Comparison of ENCODE assay signal across 7 cellular contexts in the genomic region with DNA sequence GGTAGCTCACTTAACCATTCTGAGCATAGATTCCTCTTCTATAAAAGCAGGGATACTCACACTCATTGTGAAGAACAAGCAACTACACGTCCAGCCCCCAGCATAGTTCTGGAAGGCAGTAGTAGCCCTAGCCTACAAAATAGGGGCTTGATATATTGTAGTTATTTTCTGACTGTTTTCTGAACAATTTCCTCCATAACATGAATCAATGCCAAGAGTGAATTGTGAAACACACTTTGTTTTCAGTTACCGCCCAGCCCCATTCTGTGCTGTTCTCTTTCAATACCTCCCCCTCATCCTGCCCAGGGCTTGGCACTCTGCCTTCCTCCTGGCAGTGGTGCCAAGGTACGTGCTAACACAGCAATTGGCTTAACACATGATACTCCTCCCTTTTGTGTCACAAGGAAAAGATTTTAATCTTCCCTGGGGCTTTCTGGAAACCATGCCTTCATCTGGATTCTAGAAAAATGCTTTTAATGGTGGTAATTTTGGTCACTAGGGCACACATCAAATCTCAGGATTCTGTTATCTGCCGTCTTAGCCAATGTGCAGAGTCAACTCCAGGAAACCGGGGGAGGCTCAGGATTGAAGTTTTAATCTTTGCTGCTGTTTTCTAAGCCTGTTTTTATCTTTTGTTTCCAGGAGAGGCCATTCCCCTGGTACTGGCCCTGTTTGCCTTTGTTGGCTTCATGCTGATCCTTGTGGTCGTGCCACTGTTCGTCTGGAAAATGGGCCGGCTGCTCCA. TPM values are rescaled to one million over a fixed set of nuclear protein-coding genes. Genes with fewer than 3 reads are reported as not detected.
DNase-seq lines count a peak whose midpoint lies in the region; ATAC-seq lines count a peak whose summit lies in the region.

No MANE protein-coding gene starts in this region.

- no peak overlapping the region for H2AK5ac ChIP-seq in neuronal stem cell (ENCODE audit: low read depth, low read length)

- H3K79me1 ChIP-seq in neuronal stem cell (ENCODE audit: low read depth, low read length): no peaks in the 10 kb centered on the region

- H3K23ac ChIP-seq in neuronal stem cell (ENCODE audit: low read depth, low read length, poor library complexity): no peak overlapping the region

- H2BK5ac ChIP-seq in neuronal stem cell (ENCODE audit: low read length): no peak overlapping the region

- H3K4ac ChIP-seq in neuronal stem cell (ENCODE audit: low read length): no peak overlapping the region

- ATAC-seq in T-helper 17 cell (no peak), HG02642 (IDR thresholded peaks at IDR 0.05; ENCODE audit: poor library complexity, unreplicated experiment) (no peak)

- no peak overlapping the region for H3K18ac ChIP-seq in neuronal stem cell (ENCODE audit: low read length)

- H3K9me3 ChIP-seq in T-helper 17 cell (ENCODE audit: control insufficient read depth, low read length, poor library complexity, severe bottlenecking) (no peaks in the 10 kb centered on the region), neuronal stem cell (replicated peaks in 1 of 2; ENCODE audit: control insufficient read depth in 2 of 2, insufficient read depth in 1 of 2, low read depth in 1 of 2, low read length in 2 of 2) (no peaks in the 10 kb centered on the region)

- no peak overlapping the region for H2AFZ ChIP-seq in neuronal stem cell (ENCODE audit: low read length)

- WGBS in neuronal stem cell (ENCODE audit: extremely low coverage in 2 of 2, insufficient read length in 2 of 2, insufficient replicate concordance in 1 of 2), 2 donors: no CpG with 5 or more reads among the region's 8 CpGs

- no peak overlapping the region for H2BK12ac ChIP-seq in neuronal stem cell (ENCODE audit: low read length)

- H3K27me3 ChIP-seq in neuronal stem cell (ENCODE audit: control insufficient read depth in 3 of 3, insufficient read depth in 3 of 3, low read depth in 1 of 3, low read length in 3 of 3): no peaks in the 10 kb centered on the region

- H3K36me3 ChIP-seq in neuronal stem cell (replicated peaks in 1 of 2; ENCODE audit: control insufficient read depth in 2 of 2, insufficient read depth in 2 of 2, low read length in 2 of 2): no peaks in the 10 kb centered on the region

- no peak overlapping the region for H3K9ac ChIP-seq in neuronal stem cell (ENCODE audit: low read depth, low read length, poor library complexity)

- H3K27me3 Mint-ChIP-seq in T-helper 17 cell: no peaks in the 10 kb centered on the region

- peaks cover 9% of the 10 kb centered on the region for H3K4me1 Mint-ChIP-seq in T-helper 17 cell

- no peaks in the 10 kb centered on the region for H3K36me3 Mint-ChIP-seq in T-helper 17 cell (ENCODE audit: low read depth)

- peak overlapping the region; percentile 68 for H3K27ac Mint-ChIP-seq in T-helper 17 cell

- no peaks in the 10 kb centered on the region for H3K4me1 ChIP-seq in neuronal stem cell (ENCODE audit: control insufficient read depth in 2 of 2, insufficient read depth in 1 of 2, low read depth in 1 of 2, low read length in 2 of 2)

- H3K27ac ChIP-seq in skin epidermis (peak overlapping the region in 20 of 21 experiments; percentile 54 to 94 (median 84)), neuronal stem cell (replicated peaks; ENCODE audit: low read length) (no peak overlapping the region)

- no peak overlapping the region for H2BK120ac ChIP-seq in neuronal stem cell (ENCODE audit: low read depth, low read length)

- DNase-seq in HT1080 (ENCODE audit: low read depth): peak; percentile 81
- no peak for DNase-seq in T-helper 17 cell
- DNase-seq in glomerular endothelial cell (ENCODE audit: extremely low read depth, low read depth, low spot score): peak; percentile 85
- DNase-seq in neuronal stem cell (ENCODE audit: low spot score): no peak
- no peak for DNase-seq in central memory CD4-positive, alpha-beta T cell

- H3K4me3 ChIP-seq in skin epidermis: peak overlapping the region in 1 of 7 experiments; percentile 1
- no peak overlapping the region for H3K4me3 ChIP-seq in neuronal stem cell (ENCODE audit: low read length in 2 of 2)

- no peak overlapping the region for H4K8ac ChIP-seq in neuronal stem cell (ENCODE audit: low read depth, low read length)

- H3K14ac ChIP-seq in neuronal stem cell (ENCODE audit: low read length): no peak overlapping the region

- H3K4me2 ChIP-seq in neuronal stem cell (ENCODE audit: insufficient read depth, low read length, poor library complexity, severe bottlenecking): no peak overlapping the region

- no peak overlapping the region for H4K91ac ChIP-seq in neuronal stem cell (ENCODE audit: low read depth, low read length, poor library complexity)

- H2BK15ac ChIP-seq in neuronal stem cell (ENCODE audit: low read length): no peak overlapping the region

- H3K4me3 Mint-ChIP-seq in T-helper 17 cell: no peak overlapping the region

RNA-seq across cellular contexts. Expression of gene IL20RB, which starts 37.2 kb away (rescaled TPM):
- 1.1 TPM in 2 replicates for total RNA-seq in HT1080 (2014; rRNA removed; shearing (Covaris generic))
- polyA plus RNA-seq in HT1080 (2015; cell fraction: cytosol; rRNA removed): 1.3 and 1.6 TPM in 2 replicates
- 3.5 and 4.1 TPM in 2 replicates for polyA plus RNA-seq in HT1080 (2015; cell fraction: nucleus; rRNA removed)
- total RNA-seq in T-helper 17 cell: 1 to 10 TPM; 3.2 to 4.2 TPM
- 0.73 and 1.6 TPM in 2 replicates for total RNA-seq in glomerular endothelial cell
- 0.21 TPM for polyA plus RNA-seq in neuronal stem cell (2013, experiment 1 of 2)
- polyA plus RNA-seq in neuronal stem cell (2013, experiment 2 of 2): 0.25 TPM

Comparison
In these comparisons a context has a peak if more than half of its experiments do, and no peak if none do; other contexts are left out.
1. DNase-seq: peak in HT1080 (single experiment) and glomerular endothelial cell (single experiment); none in T-helper 17 cell (0 of 3), neuronal stem cell (single experiment) and central memory CD4-positive, alpha-beta T cell (single experiment).